Comparison of ENCODE assay signal across 34 cellular contexts in genomic region chr5:174165406-174165805, GRCh38.
"Had no signal": no experiment of that assay in that cellular context is flagged by ENCODE, and none has a peak within 500 bp of the region (broad histone marks: within the 10 kb centered on the region; RNA-seq: fewer than 3 reads in every experiment).

No MANE protein-coding gene starts in this region.

- H3K27ac ChIP-seq: adrenal gland, body of pancreas, brain microvascular endothelial cell, breast epithelium, cardiac muscle cell, VCaP had no signal

- H3K4me3 Mint-ChIP-seq: activated B cell treated with CpG ODN at 0.5 μM for 24 hours; activated CD4-positive, alpha-beta memory T cell treated with anti-CD3 and anti-CD28 coated beads for 36 hours; activated CD4-positive, alpha-beta T cell treated with anti-CD3 and anti-CD28 coated beads, Interleukin-2, amount 10 ng/mL, durations not matched to agents 24 days and 14 days; activated CD8-positive, alpha-beta T cell treated with anti-CD3 and anti-CD28 coated beads for 36 hours; activated naive CD8-positive, alpha-beta T cell treated with anti-CD3 and anti-CD28 coated beads for 36 hours; activated T-cell treated with anti-CD3 and anti-CD28 coated beads, Interleukin-2, amount 50 U/mL, for 4 hours; activated T-cell treated with anti-CD3 and anti-CD28 coated beads, Interleukin-2, amount 50 U/mL, for 72 hours; activated T-helper 1 cell treated with anti-CD3 and anti-CD28 coated beads, Interleukin-12 subunit alpha, Interleukin-12 subunit beta, Interleukin-2, Interleukin-4 antibody, amounts not matched to agents 30 ng/mL and 10 ng/mL and 1 ng/mL, durations not matched to agents 14 hours and 24 hours and 36 hours; activated T-helper 17 cell treated with anti-CD3 and anti-CD28 coated beads, Interleukin-2, amount 50 U/mL, for 72 hours; T-helper 1 cell treated with Interleukin-12 subunit alpha and Interleukin-12 subunit beta and Interleukin-4 antibody, amounts not matched to agents 30 μg/mL and 1 μg/mL, for 36 hours; T-helper 2 cell treated with Interferon-gamma antibody and Interleukin-4, amounts not matched to agents 5 μg/mL and 100 μg/mL, for 36 hours had no signal

- H3K4me3 ChIP-seq: adrenal gland, body of pancreas, breast epithelium, cardiac muscle cell had no signal

- H3K4me1 Mint-ChIP-seq: activated B cell treated with CpG ODN at 0.5 μM for 24 hours; activated CD4-positive, alpha-beta T cell treated with anti-CD3 and anti-CD28 coated beads, Interleukin-2, amount 10 ng/mL, durations not matched to agents 24 days and 14 days; activated naive CD8-positive, alpha-beta T cell treated with anti-CD3 and anti-CD28 coated beads for 36 hours; activated T-helper 17 cell treated with anti-CD3 and anti-CD28 coated beads, Interleukin-2, amount 50 U/mL, for 72 hours had no signal

- DNase-seq: activated B cell treated with CpG ODN at 0.5 μM for 24 hours; activated CD4-positive, alpha-beta memory T cell treated with anti-CD3 and anti-CD28 coated beads for 36 hours; activated CD4-positive, alpha-beta T cell treated with anti-CD3 and anti-CD28 coated beads for 4 hours; activated CD4-positive, alpha-beta T cell treated with anti-CD3 and anti-CD28 coated beads, Interleukin-2, amount 10 ng/mL, durations not matched to agents 24 days and 14 days; activated CD4-positive, alpha-beta T cell treated with anti-CD3 and anti-CD28 coated beads, Interleukin-2, amount 50 U/mL, for 1 hour; activated CD4-positive, alpha-beta T cell treated with anti-CD3 and anti-CD28 coated beads, Interleukin-2, amount 50 U/mL, for 4 hours; activated CD4-positive, CD25-positive, alpha-beta regulatory T cell treated with anti-CD3 and anti-CD28 coated beads, Interleukin-2, amount 50 U/mL, for 72 hours; activated CD8-positive, alpha-beta memory T cell treated with anti-CD3 and anti-CD28 coated beads, Interleukin-2, amount 50 U/mL, for 4 hours; activated CD8-positive, alpha-beta T cell treated with anti-CD3 and anti-CD28 coated beads for 36 hours; activated gamma-delta T cell; activated naive CD4-positive, alpha-beta T cell treated with anti-CD3 and anti-CD28 coated beads, Interleukin-2, amount 50 U/mL, for 16 hours; activated naive CD4-positive, alpha-beta T cell treated with Interleukin-2 at 50 U/mL for 16 hours; activated naive CD8-positive, alpha-beta T cell treated with anti-CD3 and anti-CD28 coated beads for 36 hours; activated T-cell treated with anti-CD3 and anti-CD28 coated beads for 4 hours; activated T-cell treated with anti-CD3 and anti-CD28 coated beads, Interleukin-2, amount 50 U/mL, for 1 hour; activated T-cell treated with anti-CD3 and anti-CD28 coated beads, Interleukin-2, amount 50 U/mL, for 4 hours; activated T-cell treated with anti-CD3 and anti-CD28 coated beads, Interleukin-2, amount 50 U/mL, for 72 hours; amniotic stem cell; body of pancreas; brain microvascular endothelial cell; central memory CD4-positive, alpha-beta T cell; SW 1271; T-helper 1 cell; T-helper 2 cell; T-helper 9 cell had no signal

- H3K9me3 Mint-ChIP-seq: activated CD4-positive, alpha-beta T cell treated with anti-CD3 and anti-CD28 coated beads, Interleukin-2, amount 10 ng/mL, durations not matched to agents 24 days and 14 days; T-helper 2 cell treated with Interferon-gamma antibody and Interleukin-4, amounts not matched to agents 5 μg/mL and 100 μg/mL, for 36 hours had no signal

- H3K9me3 ChIP-seq: body of pancreas had no signal

- ATAC-seq: activated CD8-positive, alpha-beta T cell treated with anti-CD3 and anti-CD28 coated beads for 36 hours; activated naive CD4-positive, alpha-beta T cell treated with anti-CD3 and anti-CD28 coated beads, Interleukin-2, amount 50 U/mL, for 72 hours; activated T-cell treated with anti-CD3 and anti-CD28 coated beads, Interleukin-2, amount 50 U/mL, for 4 hours; activated T-cell treated with anti-CD3 and anti-CD28 coated beads, Interleukin-2, amount 50 U/mL, for 72 hours; activated T-helper 17 cell treated with anti-CD3 and anti-CD28 coated beads, Interleukin-2, amount 50 U/mL, for 72 hours; body of pancreas had no signal

- H3K36me3 Mint-ChIP-seq: activated CD4-positive, alpha-beta memory T cell treated with anti-CD3 and anti-CD28 coated beads for 36 hours; activated naive CD4-positive, alpha-beta T cell treated with anti-CD3 and anti-CD28 coated beads, Interleukin-2, amount 50 U/mL, for 72 hours; activated naive CD8-positive, alpha-beta T cell treated with anti-CD3 and anti-CD28 coated beads for 36 hours had no signal

- H3K27ac Mint-ChIP-seq: activated B cell treated with CpG ODN at 0.5 μM for 24 hours; activated CD4-positive, alpha-beta memory T cell treated with anti-CD3 and anti-CD28 coated beads for 36 hours; activated CD4-positive, alpha-beta T cell treated with anti-CD3 and anti-CD28 coated beads, Interleukin-2, amount 10 ng/mL, durations not matched to agents 24 days and 14 days; activated CD8-positive, alpha-beta T cell treated with anti-CD3 and anti-CD28 coated beads for 36 hours; activated naive CD4-positive, alpha-beta T cell treated with anti-CD3 and anti-CD28 coated beads, Interleukin-2, amount 50 U/mL, for 72 hours; activated naive CD8-positive, alpha-beta T cell treated with anti-CD3 and anti-CD28 coated beads for 36 hours; activated T-cell treated with anti-CD3 and anti-CD28 coated beads, Interleukin-2, amount 50 U/mL, for 72 hours; activated T-helper 1 cell treated with anti-CD3 and anti-CD28 coated beads, Interleukin-12 subunit alpha, Interleukin-12 subunit beta, Interleukin-2, Interleukin-4 antibody, amounts not matched to agents 30 ng/mL and 10 ng/mL and 1 ng/mL, durations not matched to agents 14 hours and 24 hours and 36 hours; activated T-helper 17 cell treated with anti-CD3 and anti-CD28 coated beads, Interleukin-2, amount 50 U/mL, for 72 hours; T-helper 1 cell treated with Interleukin-12 subunit alpha and Interleukin-12 subunit beta and Interleukin-4 antibody, amounts not matched to agents 30 μg/mL and 1 μg/mL, for 36 hours; T-helper 2 cell treated with Interferon-gamma antibody and Interleukin-4, amounts not matched to agents 5 μg/mL and 100 μg/mL, for 36 hours had no signal

- H3K36me3 ChIP-seq: adrenal gland, brain microvascular endothelial cell, breast epithelium, cardiac muscle cell had no signal

- H3K27me3 ChIP-seq: adrenal gland, body of pancreas, brain microvascular endothelial cell, breast epithelium, cardiac muscle cell had no signal

- H3K27me3 Mint-ChIP-seq: activated B cell treated with CpG ODN at 0.5 μM for 24 hours; activated CD4-positive, alpha-beta T cell treated with anti-CD3 and anti-CD28 coated beads, Interleukin-2, amount 10 ng/mL, durations not matched to agents 24 days and 14 days; activated CD8-positive, alpha-beta T cell treated with anti-CD3 and anti-CD28 coated beads for 36 hours; activated naive CD8-positive, alpha-beta T cell treated with anti-CD3 and anti-CD28 coated beads for 36 hours had no signal

- H3K4me1 ChIP-seq: adrenal gland, breast epithelium had no signal
